In the genomic region with DNA sequence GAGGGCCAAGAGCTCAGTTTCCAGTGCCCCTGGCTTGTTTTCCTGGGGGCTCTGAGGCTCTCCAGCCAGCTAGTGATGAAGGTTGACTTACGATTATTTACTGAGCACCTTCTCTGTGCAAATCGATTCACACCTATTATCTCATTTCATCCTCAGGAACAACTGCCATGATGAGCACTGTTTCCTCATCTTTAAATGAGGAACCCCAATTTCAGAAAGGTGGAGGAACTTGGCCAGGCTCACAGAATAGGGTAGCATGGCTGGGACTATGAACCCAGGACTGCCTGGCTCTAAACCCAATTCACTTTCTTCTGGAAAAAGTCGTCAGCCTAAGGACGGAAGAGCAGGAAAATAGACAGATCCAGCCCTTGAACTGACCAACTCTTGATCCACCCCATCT, we compare ENCODE assay signal across 17 cellular contexts. TPM values are rescaled to one million over a fixed set of nuclear protein-coding genes. Genes with fewer than 3 reads are reported as not detected.
"Had no signal": no experiment of that assay in that cellular context is flagged by ENCODE, and none has a peak within 500 bp of the region (broad histone marks: within the 10 kb centered on the region; RNA-seq: fewer than 3 reads in every experiment).

No MANE protein-coding gene starts in this region.

- H3K27ac Mint-ChIP-seq: activated CD4-positive, alpha-beta memory T cell treated with anti-CD3 and anti-CD28 coated beads for 36 hours; activated naive CD8-positive, alpha-beta T cell treated with anti-CD3 and anti-CD28 coated beads, Interleukin-2, amount 10 ng/mL, durations not matched to agents 7 days and 5 days; stimulated activated naive CD8-positive, alpha-beta T cell treated with anti-CD3 and anti-CD28 coated beads, Interleukin-15, Interleukin-2, amounts not matched to agents 100 ng/mL and 50 ng/mL, for 24 hours had no signal

- H3K4me3 ChIP-seq: testis had no signal

- DNase-seq: activated CD4-positive, alpha-beta memory T cell treated with anti-CD3 and anti-CD28 coated beads for 36 hours; activated gamma-delta T cell treated with Interleukin-2 at 50 U/mL for 16 hours; activated naive CD8-positive, alpha-beta T cell treated with anti-CD3 and anti-CD28 coated beads, Interleukin-2, amount 10 ng/mL, durations not matched to agents 7 days and 5 days; activated T-cell treated with anti-CD3 and anti-CD28 coated beads, Interleukin-2, amount 50 U/mL, for 4 hours; anterior cingulate cortex; hypothalamus; kidney glomerular epithelial cell; midbrain; stimulated activated CD4-positive, alpha-beta T cell treated with anti-CD3 and anti-CD28 coated beads, Interleukin-4, amount 100 ng/mL, for 24 hours; T1000; testis had no signal

- H3K4me3 Mint-ChIP-seq: activated CD4-positive, alpha-beta memory T cell treated with anti-CD3 and anti-CD28 coated beads for 36 hours; activated naive CD8-positive, alpha-beta T cell treated with anti-CD3 and anti-CD28 coated beads, Interleukin-2, amount 10 ng/mL, durations not matched to agents 7 days and 5 days; activated T-cell treated with anti-CD3 and anti-CD28 coated beads, Interleukin-2, amount 50 U/mL, for 4 hours; stimulated activated naive CD8-positive, alpha-beta T cell treated with anti-CD3 and anti-CD28 coated beads, Interleukin-15, Interleukin-2, amounts not matched to agents 100 ng/mL and 50 ng/mL, for 24 hours had no signal

- H3K9me3 ChIP-seq: testis had no signal

- H3K27me3 ChIP-seq: testis had no signal

- ATAC-seq: activated T-cell treated with anti-CD3 and anti-CD28 coated beads, Interleukin-2, amount 50 U/mL, for 4 hours had no signal

- H3K36me3 Mint-ChIP-seq: activated CD4-positive, alpha-beta memory T cell treated with anti-CD3 and anti-CD28 coated beads for 36 hours; activated naive CD8-positive, alpha-beta T cell treated with anti-CD3 and anti-CD28 coated beads, Interleukin-2, amount 10 ng/mL, durations not matched to agents 7 days and 5 days had no signal

- H3K9me3 Mint-ChIP-seq: activated CD4-positive, alpha-beta memory T cell treated with anti-CD3 and anti-CD28 coated beads for 36 hours; activated naive CD8-positive, alpha-beta T cell treated with anti-CD3 and anti-CD28 coated beads, Interleukin-2, amount 10 ng/mL, durations not matched to agents 7 days and 5 days; activated T-cell treated with anti-CD3 and anti-CD28 coated beads, Interleukin-2, amount 50 U/mL, for 4 hours; stimulated activated naive CD8-positive, alpha-beta T cell treated with anti-CD3 and anti-CD28 coated beads, Interleukin-15, Interleukin-2, amounts not matched to agents 100 ng/mL and 50 ng/mL, for 24 hours had no signal

RNA-seq across cellular contexts. Expression of gene BPI, which starts 3.5 kb away (rescaled TPM):
- total RNA-seq: activated CD4-positive, alpha-beta memory T cell treated with anti-CD3 and anti-CD28 coated beads for 36 hours; activated naive CD8-positive, alpha-beta T cell treated with anti-CD3 and anti-CD28 coated beads, Interleukin-2, amount 10 ng/mL, durations not matched to agents 7 days and 5 days; activated T-cell treated with anti-CD3 and anti-CD28 coated beads, Interleukin-2, amount 50 U/mL, for 4 hours; dermis microvascular lymphatic vessel endothelial cell; esophagus mucosa; fibroblast of villous mesenchyme; lower leg skin had no signal

RNA-seq across cellular contexts. Expression of gene KIAA1755, which starts 39.9 kb away (rescaled TPM):
- total RNA-seq: activated CD4-positive, alpha-beta memory T cell treated with anti-CD3 and anti-CD28 coated beads for 36 hours; activated naive CD8-positive, alpha-beta T cell treated with anti-CD3 and anti-CD28 coated beads, Interleukin-2, amount 10 ng/mL, durations not matched to agents 7 days and 5 days; activated T-cell treated with anti-CD3 and anti-CD28 coated beads, Interleukin-2, amount 50 U/mL, for 4 hours; dermis microvascular lymphatic vessel endothelial cell had no signal

RNA-seq across cellular contexts. Expression of gene LBP, which starts 45.8 kb away (rescaled TPM):
- total RNA-seq: activated CD4-positive, alpha-beta memory T cell treated with anti-CD3 and anti-CD28 coated beads for 36 hours; activated naive CD8-positive, alpha-beta T cell treated with anti-CD3 and anti-CD28 coated beads, Interleukin-2, amount 10 ng/mL, durations not matched to agents 7 days and 5 days; fibroblast of villous mesenchyme; urinary bladder had no signal
